ENCODE assay signal across 18 cellular contexts in the genomic region with DNA sequence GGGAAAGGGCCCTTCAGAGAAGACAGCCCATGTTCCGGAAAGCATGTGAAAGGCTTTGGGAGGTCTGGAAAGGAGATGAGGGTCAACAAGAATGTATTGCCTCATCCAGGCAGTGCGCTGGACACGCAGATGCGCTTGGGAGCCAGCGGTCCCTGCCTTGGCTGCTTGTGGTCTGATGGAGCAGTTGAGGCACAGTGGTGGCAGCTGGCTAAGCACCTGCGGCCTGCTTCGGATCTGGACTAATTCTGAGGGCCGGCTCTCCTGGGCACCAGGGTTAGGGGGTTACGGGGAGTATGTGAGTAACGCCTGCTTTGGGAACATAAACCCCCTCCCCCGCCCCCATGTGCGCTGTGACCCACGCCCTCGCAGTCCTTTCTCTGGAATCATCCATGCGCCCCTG. TPM values are rescaled to one million over a fixed set of nuclear protein-coding genes. Genes with fewer than 3 reads are reported as not detected.
DNase-seq lines count a peak whose midpoint lies in the region; ATAC-seq and TF ChIP-seq lines count a peak whose summit lies in the region.
"Had no signal": no experiment of that assay in that cellular context is flagged by ENCODE, and none has a peak within 500 bp of the region (broad histone marks: within the 10 kb centered on the region; RNA-seq: fewer than 3 reads in every experiment).

No MANE protein-coding gene starts in this region.

- H3K27ac ChIP-seq in C4-2B, result peak overlapping the region; percentile 96; the same call in 1 of the 2 replicates
- H3K27ac ChIP-seq in VCaP, result peak overlapping the region; percentile 100
- no peak overlapping the region for H3K27ac ChIP-seq in neuronal stem cell (replicated peaks; ENCODE audit: low read length)
- H3K27ac ChIP-seq: GM23248 had no signal

- H3K4me2 ChIP-seq in neuronal stem cell (ENCODE audit: insufficient read depth, low read length, poor library complexity, severe bottlenecking), result no peak overlapping the region

- H3K27ac Mint-ChIP-seq in activated naive CD4-positive, alpha-beta T cell treated with anti-CD3 and anti-CD28 coated beads, Interleukin-2, amount 50 U/mL, for 72 hours, result peak overlapping the region; percentile 32 to 55
- H3K27ac Mint-ChIP-seq in chondrocyte (ENCODE audit: unreplicated experiment), result no peak overlapping the region
- H3K27ac Mint-ChIP-seq: CD4-positive, alpha-beta T cell had no signal

- no peak overlapping the region for H3K4me3 ChIP-seq in neuronal stem cell (ENCODE audit: low read length in 2 of 2)
- H3K4me3 ChIP-seq: GM23248, HAP-1 had no signal

- no peak overlapping the region for H4K91ac ChIP-seq in neuronal stem cell (ENCODE audit: low read depth, low read length, poor library complexity)

- no peak overlapping the region for H2BK120ac ChIP-seq in neuronal stem cell (ENCODE audit: low read depth, low read length)

- no peak for DNase-seq in activated naive CD4-positive, alpha-beta T cell treated with anti-CD3 and anti-CD28 coated beads, Interleukin-2, amount 50 U/mL, for 72 hours (ENCODE audit: low spot score in 2 of 2)
- no peak for DNase-seq in activated naive CD4-positive, alpha-beta T cell (lab: John Stamatoyannopoulos, UW)
- no peak for DNase-seq in neuronal stem cell (ENCODE audit: low spot score)
- no peak for DNase-seq in chondrocyte (ENCODE audit: low spot score)
- no peak for DNase-seq in NCI-H2171 treated with DMSO at 0.1 percent for 48 hours (lab: John Stamatoyannopoulos, UW)
- DNase-seq: ACHN; BE2C; C1 segment of cervical spinal cord; Caco-2; CD4-positive, alpha-beta T cell; DMS153; DMS79; GDM1; GM23248 had no signal

- H2BK5ac ChIP-seq in neuronal stem cell (ENCODE audit: low read length), result no peak overlapping the region

- H4K8ac ChIP-seq in neuronal stem cell (ENCODE audit: low read depth, low read length), result no peak overlapping the region

- no peaks in the 10 kb centered on the region for H3K9me3 ChIP-seq in neuronal stem cell (replicated peaks in 1 of 2; ENCODE audit: control insufficient read depth in 2 of 2, insufficient read depth in 1 of 2, low read depth in 1 of 2, low read length in 2 of 2)
- H3K9me3 ChIP-seq: BE2C, Caco-2, HAP-1 had no signal

- no CpG with 5 or more reads among the region's 15 CpGs for whole genome bisulfite sequencing in neuronal stem cell (ENCODE audit: extremely low coverage in 2 of 2, insufficient read length in 2 of 2, insufficient replicate concordance in 1 of 2), 2 donors

- ATAC-seq in activated naive CD4-positive, alpha-beta T cell treated with anti-CD3 and anti-CD28 coated beads, Interleukin-2, amount 50 U/mL, for 72 hours, result no peak
- ATAC-seq: HepG2 had no signal

- no peak overlapping the region for H2AK5ac ChIP-seq in neuronal stem cell (ENCODE audit: low read depth, low read length)

- H3K36me3 Mint-ChIP-seq in activated naive CD4-positive, alpha-beta T cell treated with anti-CD3 and anti-CD28 coated beads, Interleukin-2, amount 50 U/mL, for 72 hours, result no peaks in the 10 kb centered on the region
- H3K36me3 Mint-ChIP-seq in chondrocyte (ENCODE audit: low read depth), result peaks cover 3% of the 10 kb centered on the region

- H3K18ac ChIP-seq in neuronal stem cell (ENCODE audit: low read length), result no peak overlapping the region

- H3K4me3 Mint-ChIP-seq in chondrocyte (ENCODE audit: unreplicated experiment), result no peak overlapping the region
- H3K4me3 Mint-ChIP-seq: CD4-positive, alpha-beta T cell had no signal

- no peak overlapping the region for H2AFZ ChIP-seq in neuronal stem cell (ENCODE audit: low read length)
- H2AFZ ChIP-seq: GM23248 had no signal

- peaks cover 4% of the 10 kb centered on the region for H3K79me1 ChIP-seq in neuronal stem cell (ENCODE audit: low read depth, low read length)

- no peak overlapping the region for H3K4ac ChIP-seq in neuronal stem cell (ENCODE audit: low read length)

- H3K23ac ChIP-seq in neuronal stem cell (ENCODE audit: low read depth, low read length, poor library complexity), result no peak overlapping the region

- H3K9ac ChIP-seq in neuronal stem cell (ENCODE audit: low read depth, low read length, poor library complexity), result peak overlapping the region; percentile 50
- H3K9ac ChIP-seq: GM23248 had no signal

- no peak overlapping the region for H2BK12ac ChIP-seq in neuronal stem cell (ENCODE audit: low read length)

- no peak overlapping the region for H3K14ac ChIP-seq in neuronal stem cell (ENCODE audit: low read length)

- peaks cover 25% of the 10 kb centered on the region for H3K4me1 Mint-ChIP-seq in chondrocyte (ENCODE audit: low read depth)

- no peaks in the 10 kb centered on the region for H3K27me3 ChIP-seq in neuronal stem cell (ENCODE audit: control insufficient read depth in 3 of 3, insufficient read depth in 3 of 3, low read depth in 1 of 3, low read length in 3 of 3)
- H3K27me3 ChIP-seq: BE2C had no signal

- peaks cover 5 to 11% of the 10 kb centered on the region in 2 donors for H3K4me1 ChIP-seq in neuronal stem cell (ENCODE audit: control insufficient read depth in 2 of 2, insufficient read depth in 1 of 2, low read depth in 1 of 2, low read length in 2 of 2)

- H3K27me3 Mint-ChIP-seq in chondrocyte (ENCODE audit: low read depth), result no peaks in the 10 kb centered on the region
- H3K27me3 Mint-ChIP-seq: CD4-positive, alpha-beta T cell had no signal

- peaks cover 8 to 24% of the 10 kb centered on the region in 2 donors for H3K36me3 ChIP-seq in neuronal stem cell (replicated peaks in 1 of 2; ENCODE audit: control insufficient read depth in 2 of 2, insufficient read depth in 2 of 2, low read length in 2 of 2)

- TF ChIP-seq CTCF in C4-2B (conservative IDR thresholded peaks at IDR 0.05) (no peak), VCaP (conservative IDR thresholded peaks at IDR 0.05) (no peak), chondrocyte (IDR thresholded peaks at IDR 0.05) (no peak)

- H3K9me3 Mint-ChIP-seq in activated naive CD4-positive, alpha-beta T cell treated with anti-CD3 and anti-CD28 coated beads, Interleukin-2, amount 50 U/mL, for 72 hours, result no peaks in the 10 kb centered on the region
- H3K9me3 Mint-ChIP-seq in chondrocyte (ENCODE audit: low read depth), result no peaks in the 10 kb centered on the region
- H3K9me3 Mint-ChIP-seq: CD4-positive, alpha-beta T cell had no signal

- H2BK15ac ChIP-seq in neuronal stem cell (ENCODE audit: low read length), result no peak overlapping the region

RNA-seq across cellular contexts. Expression of a gene that starts 4.6 kb away (rescaled TPM):
- total RNA-seq in activated naive CD4-positive, alpha-beta T cell treated with anti-CD3 and anti-CD28 coated beads, Interleukin-2, amount 50 U/mL, for 72 hours, result 10 to 100 TPM; 20.5 to 24.3 TPM
- 50.3 TPM for polyA plus RNA-seq in neuronal stem cell (2013, experiment 1 of 2)
- polyA plus RNA-seq in neuronal stem cell (2013, experiment 2 of 2), result 46.9 TPM
- 10.3 to 14.4 TPM (median 10.7 TPM) in 3 replicates for total RNA-seq in chondrocyte

RNA-seq across cellular contexts. Expression of a gene that starts 10.4 kb away (rescaled TPM):
- total RNA-seq in activated naive CD4-positive, alpha-beta T cell treated with anti-CD3 and anti-CD28 coated beads, Interleukin-2, amount 50 U/mL, for 72 hours, result 1 to 10 TPM; 5.6 to 10.0 TPM
- 3.3 TPM for polyA plus RNA-seq in neuronal stem cell (2013, experiment 1 of 2)
- polyA plus RNA-seq in neuronal stem cell (2013, experiment 2 of 2), result 3.4 TPM
- 7.9 to 8.7 TPM (median 7.9 TPM) in 3 replicates for total RNA-seq in chondrocyte

RNA-seq across cellular contexts. Expression of a gene that starts 11.1 kb away (rescaled TPM):
- 100 to 1,000 TPM in 1 of 2 donors, 10 to 100 TPM in 1; 60.4 to 101 TPM for total RNA-seq in activated naive CD4-positive, alpha-beta T cell treated with anti-CD3 and anti-CD28 coated beads, Interleukin-2, amount 50 U/mL, for 72 hours
- 58.1 TPM for polyA plus RNA-seq in neuronal stem cell (2013, experiment 1 of 2)
- polyA plus RNA-seq in neuronal stem cell (2013, experiment 2 of 2), result 53.7 TPM
- total RNA-seq in chondrocyte, result 72.8 to 94.0 TPM (median 73.4 TPM) in 3 replicates

RNA-seq across cellular contexts. Expression of a gene that starts 14.9 kb away (rescaled TPM):
- 1,000 to 10,000 TPM in 1 of 2 donors, 100 to 1,000 TPM in 1; 983 to 1,040 TPM for total RNA-seq in activated naive CD4-positive, alpha-beta T cell treated with anti-CD3 and anti-CD28 coated beads, Interleukin-2, amount 50 U/mL, for 72 hours
- polyA plus RNA-seq in neuronal stem cell (2013, experiment 1 of 2), result 1,200 TPM
- polyA plus RNA-seq in neuronal stem cell (2013, experiment 2 of 2), result 1,182 TPM
- total RNA-seq in chondrocyte, result 506 to 669 TPM (median 519 TPM) in 3 replicates

RNA-seq across cellular contexts. Expression of a gene that starts 15.0 kb away (rescaled TPM):
- total RNA-seq in activated naive CD4-positive, alpha-beta T cell treated with anti-CD3 and anti-CD28 coated beads, Interleukin-2, amount 50 U/mL, for 72 hours, result 10 to 100 TPM; 55.3 to 92.6 TPM
- 26.4 TPM for polyA plus RNA-seq in neuronal stem cell (2013, experiment 1 of 2)
- polyA plus RNA-seq in neuronal stem cell (2013, experiment 2 of 2), result 23.8 TPM
- 37.2 to 43.2 TPM (median 40.5 TPM) in 3 replicates for total RNA-seq in chondrocyte
